Comparison of ENCODE assay signal across 1 cellular context in the genomic region with DNA sequence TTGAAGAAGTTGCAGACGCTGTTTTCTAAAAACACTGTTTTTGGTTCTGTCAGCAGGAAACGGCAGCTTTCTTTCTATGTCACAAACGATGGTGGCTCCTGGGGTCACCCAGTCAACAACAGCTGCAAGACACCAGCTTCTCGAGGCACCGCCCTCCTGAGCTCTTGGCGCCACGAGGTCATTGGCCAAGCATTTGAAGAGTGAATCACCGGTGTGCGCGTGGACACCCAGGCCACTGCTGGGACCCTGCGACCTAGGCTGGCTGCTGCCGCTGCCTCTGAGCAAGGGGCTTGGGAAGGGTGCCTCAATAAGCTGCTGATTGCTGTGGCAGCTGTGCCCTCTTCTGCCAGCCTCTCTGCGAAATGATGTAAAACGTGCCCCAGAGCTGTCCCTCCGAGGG.
TF ChIP-seq lines count a peak whose summit lies in the region.

No MANE protein-coding gene starts in this region.

TF ChIP-seq in K562, 482 proteins besides CTCF, POLR2A, EP300 and RAD21:
- TF ChIP-seq DDX20 (tag; IDR thresholded peaks at IDR 0.05; ENCODE audit: low read depth) (no peak), NCOR1 (IDR thresholded peaks at IDR 0.05) (no peak), PHB2 (IDR thresholded peaks at IDR 0.05; ENCODE audit: low read depth) (no peak), ZNF764 (CRISPR knock-in tag; IDR thresholded peaks at IDR 0.05; ENCODE audit: low read depth) (no peak), RUNX1 (IDR thresholded peaks at IDR 0.05; ENCODE audit: low read depth) (no peak), SOX6 (IDR thresholded peaks at IDR 0.05) (no peak), POU5F1 (IDR thresholded peaks at IDR 0.05; ENCODE audit: borderline replicate concordance, low read depth, low read length, partially characterized antibody) (no peak), HBP1 (CRISPR knock-in tag; IDR thresholded peaks at IDR 0.05) (no peak), ZNF3 (CRISPR knock-in tag; IDR thresholded peaks at IDR 0.05) (no peak), CREB3 (tag; conservative IDR thresholded peaks at IDR 0.05; ENCODE audit: low read depth) (no peak), HDAC6 (IDR thresholded peaks at IDR 0.05; ENCODE audit: low read depth, low read length) (no peak), ELF1 (tag; IDR thresholded peaks at IDR 0.05) (no peak), LARP7 (IDR thresholded peaks at IDR 0.05) (no peak), NRF1 (conservative IDR thresholded peaks at IDR 0.05 in 1 of 2, IDR thresholded peaks at IDR 0.05 in 1 of 2) (no peak), SIX5 (IDR thresholded peaks at IDR 0.05; ENCODE audit: borderline replicate concordance in 1 of 2, insufficient read depth in 1 of 2, low read depth in 1 of 2, low read length in 2 of 2) (no peak)
TF ChIP-seq in K562: peak in this region for 0.
